8 cellular contexts compared by ENCODE assay signal in genomic region chr15:98410328-98410727, GRCh38.
"Had no signal": no experiment of that assay in that cellular context is flagged by ENCODE, and none has a peak within 500 bp of the region (broad histone marks: within the 10 kb centered on the region; RNA-seq: fewer than 3 reads in every experiment).

No MANE protein-coding gene starts in this region.

- H3K4me3 ChIP-seq: GM12878 had no signal

- FAIRE-seq: G401.6, GM12878, GM12891, GM12892, GM18507, GM19239 had no signal

- ATAC-seq: GM12878 had no signal

- DNase-seq: GDM1, GF-D8 had no signal
